Comparison of ENCODE assay signal across 8 cellular contexts in genomic region chr1:8702848-8703810, GRCh38.
DNase-seq lines count a peak whose midpoint lies in the region; ATAC-seq and TF ChIP-seq lines count a peak whose summit lies in the region.

No MANE protein-coding gene starts in this region.

- H4K20me1 ChIP-seq in GM23248 (ENCODE audit: insufficient read depth), result no peaks in the 10 kb centered on the region

- H3K27me3 ChIP-seq in GM23248 (replicated peaks; ENCODE audit: insufficient read depth) (no peaks in the 10 kb centered on the region), foreskin keratinocyte (no peaks in the 10 kb centered on the region)

- peak overlapping the region; percentile 91 for H3K4me3 Mint-ChIP-seq in nephron progenitor cell

- POLR2A ChIA-PET in RWPE1 (lab: Yijun Ruan, JAX; ENCODE audit: low non-redundant PET), result no interaction called here

- no peaks in the 10 kb centered on the region for H3K27me3 Mint-ChIP-seq in nephron progenitor cell (ENCODE audit: low read depth, poor library complexity)

- H3K9me2 ChIP-seq in GM23248 (ENCODE audit: insufficient read depth), result no peaks in the 10 kb centered on the region

- H3K4me2 ChIP-seq in GM23248 (ENCODE audit: unreplicated experiment), result peak overlapping the region; percentile 99

- no peaks in the 10 kb centered on the region for H3K9me3 Mint-ChIP-seq in nephron progenitor cell

- in situ Hi-C loops in GM23248 (cut with MboI), result no loop called here

- H2AFZ ChIP-seq in GM23248, result peak overlapping the region; percentile 58

- ATAC-seq in foreskin keratinocyte, result peak; percentile 79

- CTCF ChIA-PET in RWPE1 (lab: Yijun Ruan, JAX), result interaction anchor here (1.3 kb wide), 1 partner anchor 146 kb away, joined by 4 read pairs; no protein-coding TSS in a partner anchor

- DNase-seq in Daoy (ENCODE audit: low read depth), result peak; percentile 95
- DNase-seq in GM23248, result peak; percentile 93
- DNase-seq in LNCaP clone FGC (ENCODE audit: low read depth), result peak; percentile 92
- DNase-seq in RWPE1 (ENCODE audit: low spot score), result peak; percentile 92
- DNase-seq in activated gamma-delta T cell treated with anti-CD3 and anti-CD28 coated beads, Interleukin-2, amount 50 U/mL, for 16 hours (ENCODE audit: low read depth), result peak; percentile 15
- DNase-seq in foreskin keratinocyte, result peak; percentile 66 to 79
- peak; percentile 92 for DNase-seq in nephron progenitor cell
- peak; percentile 95 for DNase-seq in superior temporal gyrus (ENCODE audit: extremely low spot score)

- H3K79me2 ChIP-seq in GM23248 (ENCODE audit: insufficient read depth), result peaks cover 52% of the 10 kb centered on the region

- H3K9me3 ChIP-seq in GM23248 (ENCODE audit: low read depth), result no peaks in the 10 kb centered on the region

- peaks cover 36% of the 10 kb centered on the region for H3F3A ChIP-seq in GM23248 (ENCODE audit: insufficient read depth)

- H3K4me1 ChIP-seq in GM23248 (ENCODE audit: insufficient read depth), result peaks cover 13% of the 10 kb centered on the region
- peaks cover 22% of the 10 kb centered on the region for H3K4me1 ChIP-seq in foreskin keratinocyte

- H3K36me3 Mint-ChIP-seq in nephron progenitor cell (ENCODE audit: low read depth), result peaks cover 9% of the 10 kb centered on the region

- TF ChIP-seq CTCF in LNCaP clone FGC (IDR thresholded peaks at IDR 0.05; ENCODE audit: control insufficient read depth, extremely low read depth, insufficient read depth) (peak; percentile 32; the same call in 1 of the 2 replicates), RWPE1 (conservative IDR thresholded peaks at IDR 0.05; ENCODE audit: low read depth) (peak; percentile 28), foreskin keratinocyte (conservative IDR thresholded peaks at IDR 0.05) (peak; percentile 42), nephron progenitor cell (IDR thresholded peaks at IDR 0.05) (no peak)

- no peaks in the 10 kb centered on the region for H3K36me3 ChIP-seq in GM23248 (ENCODE audit: low read depth)

- peak overlapping the region; percentile 80 for H3K4me3 ChIP-seq in GM23248
- peak overlapping the region; percentile 63 for H3K4me3 ChIP-seq in LNCaP clone FGC (ENCODE audit: low read depth, low read length)

- H3K4me1 Mint-ChIP-seq in nephron progenitor cell, result peaks cover 73% of the 10 kb centered on the region

- H3K9ac ChIP-seq in GM23248, result peak overlapping the region; percentile 80

- WGBS in GM23248 (ENCODE audit: low coverage in 1 of 2, low lambda C conversion rate in 2 of 2, missing lambda C conversion rate in 2 of 2), 2 experiments, result 0 to 1% methylated on average over 43 to 65 of the region's 88 CpGs

- H3K27ac Mint-ChIP-seq in nephron progenitor cell, result peak overlapping the region; percentile 88

- H3K27ac ChIP-seq in GM23248 (peak overlapping the region; percentile 57), RWPE1 (peak overlapping the region; percentile 94), foreskin keratinocyte (peak overlapping the region; percentile 4)

Comparison
In these comparisons a context has a peak if more than half of its experiments do, and no peak if none do; other contexts are left out.
1. Peak in every context shown above with its lines: DNase-seq, ATAC-seq, H3K4me3 ChIP-seq and H3K27ac ChIP-seq.
2. DNase-seq: peak in every context shown above with its lines; median percentile 95 in Daoy; 95 in superior temporal gyrus; 93 in GM23248; 92 in LNCaP clone FGC; 92 in RWPE1; 92 in nephron progenitor cell; 72 in foreskin keratinocyte; 15 in activated gamma-delta T cell treated with anti-CD3 and anti-CD28 coated beads, Interleukin-2, amount 50 U/mL, for 16 hours.
3. H3K27ac ChIP-seq: peak in every context shown above with its lines; median percentile 94 in RWPE1; 57 in GM23248; 4 in foreskin keratinocyte.